In the genomic region with DNA sequence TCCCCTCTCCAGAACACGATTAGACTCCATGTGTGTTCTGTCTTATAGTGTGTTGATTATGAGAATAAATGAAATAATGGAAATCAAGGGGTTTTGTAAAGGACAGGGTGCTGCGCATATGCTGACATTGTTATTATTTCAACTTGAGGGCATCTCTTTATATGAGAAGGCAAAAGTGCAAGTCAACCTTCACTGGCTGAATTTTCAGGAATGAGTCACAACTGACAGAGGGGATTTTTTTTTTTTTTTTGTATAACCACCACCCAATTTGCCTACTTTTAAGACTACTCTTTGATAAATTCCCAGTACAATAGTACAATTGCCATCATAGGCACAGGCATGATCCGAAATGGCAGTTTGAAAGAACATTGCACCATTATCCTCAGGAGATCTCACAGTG, we compare ENCODE assay signal across 18 cellular contexts.
"Had no signal": no experiment of that assay in that cellular context is flagged by ENCODE, and none has a peak within 500 bp of the region (broad histone marks: within the 10 kb centered on the region; RNA-seq: fewer than 3 reads in every experiment).

No MANE protein-coding gene starts in this region.

- H3K4me1 ChIP-seq: heart left ventricle, neural progenitor cell, right atrium auricular region had no signal

- ATAC-seq: esophagus mucosa; heart left ventricle; left colon; left ventricle myocardium superior; natural killer cell treated with Interleukin-12 subunit alpha and Interleukin-12 subunit beta and Interleukin-15 and Interleukin-18, amount 100 ng/mL, for 72 hours had no signal

- H3K9ac ChIP-seq: neural progenitor cell had no signal

- H3K27ac ChIP-seq: heart left ventricle, neural progenitor cell, ovary, right atrium auricular region had no signal

- H3K4me3 ChIP-seq: heart left ventricle, lung, neural progenitor cell, ovary, right atrium auricular region had no signal

- H3K9me3 ChIP-seq: heart left ventricle, ovary, right atrium auricular region had no signal

- H3K27me3 ChIP-seq: heart left ventricle, neural progenitor cell, ovary, right atrium auricular region had no signal

- H3K4me2 ChIP-seq: neural progenitor cell had no signal

- H2AFZ ChIP-seq: neural progenitor cell had no signal

- H3K36me3 ChIP-seq: heart left ventricle, neural progenitor cell, ovary, right atrium auricular region had no signal

- DNase-seq: effector memory CD4-positive, alpha-beta T cell; heart left ventricle; hippocampal formation; left colon; left ventricle myocardium superior; mesenchymal stem cell; midbrain; nucleus accumbens; ovary; small intestine; stimulated activated CD4-positive, alpha-beta T cell treated with anti-CD3 and anti-CD28 coated beads, Interleukin-2, amount 100 ng/mL, for 48 hours; stimulated activated naive CD4-positive, alpha-beta T cell treated with Interleukin-2 at 50 U/mL for 16 hours; trophoblast cell had no signal
